In genomic region chr1:166950156-166950555, GRCh38 we compare ENCODE assay signal across 1 cellular context.
TF ChIP-seq lines count a peak whose summit lies in the region.

No MANE protein-coding gene starts in this region.

TF ChIP-seq in neural cell, 6 proteins besides CTCF, POLR2A, EP300 and RAD21 (continued from another document):
- TF ChIP-seq REST (IDR thresholded peaks at IDR 0.05; ENCODE audit: borderline replicate concordance) (no peak), TAF1 (IDR thresholded peaks at IDR 0.05; ENCODE audit: low read depth) (no peak), MXI1 (conservative IDR thresholded peaks at IDR 0.05; ENCODE audit: poor library complexity, severe bottlenecking) (no peak)
